ENCODE assay signal across 25 cellular contexts in genomic region chr5:51678335-51678734, GRCh38.
"Had no signal": no experiment of that assay in that cellular context is flagged by ENCODE, and none has a peak within 500 bp of the region (broad histone marks: within the 10 kb centered on the region; RNA-seq: fewer than 3 reads in every experiment).

No MANE protein-coding gene starts in this region.

- H3K4me2 ChIP-seq: smooth muscle cell had no signal

- DNase-seq: kidney glomerular epithelial cell; left cardiac atrium; left lung; lower lobe of right lung; mammary epithelial cell; mesenchymal stem cell; naive thymus-derived CD4-positive, alpha-beta T cell; ovary; right lobe of liver; stimulated activated CD4-positive, alpha-beta T cell treated with anti-CD3 and anti-CD28 coated beads, Interleukin-1b, Interleukin-23, amount 100 ng/mL, for 48 hours; stimulated activated CD4-positive, alpha-beta T cell treated with anti-CD3 and anti-CD28 coated beads, Interleukin-2, amount 100 ng/mL, for 48 hours; stimulated activated CD4-positive, alpha-beta T cell treated with anti-CD3 and anti-CD28 coated beads, Interleukin-4, amount 100 ng/mL, for 4 hours; stimulated activated CD8-positive, alpha-beta memory T cell treated with anti-CD3 and anti-CD28 coated beads, Interleukin-4, amount 100 ng/mL, for 48 hours; stimulated activated naive CD4-positive, alpha-beta T cell treated with Interleukin-2 at 50 U/mL for 16 hours; stimulated activated naive CD8-positive, alpha-beta T cell treated with anti-CD3 and anti-CD28 coated beads, Interleukin-15, amount 100 ng/mL, for 72 hours; substantia nigra; upper lobe of left lung had no signal

- H3K4me1 ChIP-seq: left lung, lower lobe of right lung, right atrium auricular region, right lobe of liver, tibial nerve, upper lobe of left lung, vagina had no signal

- H3K27ac Mint-ChIP-seq: naive thymus-derived CD4-positive, alpha-beta T cell; natural killer cell treated with Interleukin-12 subunit alpha and Interleukin-12 subunit beta and Interleukin-15 and Interleukin-18, amount 100 ng/mL, for 72 hours; progenitor cell of endocrine pancreas; stimulated activated memory B cell treated with anti-CD40 and anti-IgM and Interleukin-4, amounts not matched to agents 10 μg/mL and 1 μg/mL and 100 μg/mL, for 72 hours had no signal

- H3K4me3 Mint-ChIP-seq: naive thymus-derived CD4-positive, alpha-beta T cell; natural killer cell treated with Interleukin-12 subunit alpha and Interleukin-12 subunit beta and Interleukin-15 and Interleukin-18, amount 100 ng/mL, for 72 hours; stimulated activated memory B cell treated with anti-CD40 and anti-IgM and Interleukin-4, amounts not matched to agents 10 μg/mL and 1 μg/mL and 100 μg/mL, for 72 hours; stimulated activated naive CD8-positive, alpha-beta T cell treated with anti-CD3 and anti-CD28 coated beads, Interleukin-15, amount 100 ng/mL, for 72 hours had no signal

- H3K4me3 ChIP-seq: left lung, lower lobe of right lung, ovary, right atrium auricular region, right lobe of liver, smooth muscle cell, tibial nerve, upper lobe of left lung, vagina had no signal

- H3K27me3 ChIP-seq: left lung, ovary, right atrium auricular region, right lobe of liver, tibial nerve, upper lobe of left lung, vagina had no signal

- H3K9me3 ChIP-seq: left lung, lower lobe of right lung, ovary, right atrium auricular region, right lobe of liver, tibial nerve, upper lobe of left lung, vagina had no signal

- H3K4me1 Mint-ChIP-seq: naive thymus-derived CD4-positive, alpha-beta T cell; stimulated activated memory B cell treated with anti-CD40 and anti-IgM and Interleukin-4, amounts not matched to agents 10 μg/mL and 1 μg/mL and 100 μg/mL, for 72 hours; stimulated activated naive CD8-positive, alpha-beta T cell treated with anti-CD3 and anti-CD28 coated beads, Interleukin-15, amount 100 ng/mL, for 72 hours had no signal

- H3K36me3 ChIP-seq: left lung, lower lobe of right lung, ovary, right atrium auricular region, right lobe of liver, tibial nerve, upper lobe of left lung, vagina had no signal

- FAIRE-seq: keratinocyte had no signal

- H3K27me3 Mint-ChIP-seq: naive thymus-derived CD4-positive, alpha-beta T cell; natural killer cell treated with Interleukin-12 subunit alpha and Interleukin-12 subunit beta and Interleukin-15 and Interleukin-18, amount 100 ng/mL, for 72 hours; progenitor cell of endocrine pancreas; stimulated activated memory B cell treated with anti-CD40 and anti-IgM and Interleukin-4, amounts not matched to agents 10 μg/mL and 1 μg/mL and 100 μg/mL, for 72 hours; stimulated activated naive CD8-positive, alpha-beta T cell treated with anti-CD3 and anti-CD28 coated beads, Interleukin-15, amount 100 ng/mL, for 72 hours had no signal

- ATAC-seq: left cardiac atrium; left lung; lower lobe of right lung; naive thymus-derived CD4-positive, alpha-beta T cell; natural killer cell treated with Interleukin-12 subunit alpha and Interleukin-12 subunit beta and Interleukin-15 and Interleukin-18, amount 100 ng/mL, for 72 hours; right lobe of liver; stimulated activated memory B cell treated with anti-CD40 and anti-IgM and Interleukin-4, amounts not matched to agents 10 μg/mL and 1 μg/mL and 100 μg/mL, for 72 hours; stimulated activated naive CD8-positive, alpha-beta T cell treated with anti-CD3 and anti-CD28 coated beads, Interleukin-15, amount 100 ng/mL, for 72 hours had no signal

- H3K36me3 Mint-ChIP-seq: naive thymus-derived CD4-positive, alpha-beta T cell; stimulated activated memory B cell treated with anti-CD40 and anti-IgM and Interleukin-4, amounts not matched to agents 10 μg/mL and 1 μg/mL and 100 μg/mL, for 72 hours had no signal

- H3K27ac ChIP-seq: left lung, lower lobe of right lung, ovary, right atrium auricular region, right lobe of liver, tibial nerve, upper lobe of left lung, vagina had no signal
